Comparison of ENCODE assay signal across 9 cellular contexts in genomic region chr5:109413463-109413862, GRCh38. TPM values are rescaled to one million over a fixed set of nuclear protein-coding genes. Genes with fewer than 3 reads are reported as not detected.
DNase-seq lines count a peak whose midpoint lies in the region; TF ChIP-seq lines count a peak whose summit lies in the region.
"Had no signal": no experiment of that assay in that cellular context is flagged by ENCODE, and none has a peak within 500 bp of the region (broad histone marks: within the 10 kb centered on the region; RNA-seq: fewer than 3 reads in every experiment).

No MANE protein-coding gene starts in this region.

- no peaks in the 10 kb centered on the region for H3K79me1 ChIP-seq in mesenchymal stem cell (replicated peaks; ENCODE audit: low read length, poor library complexity, severe bottlenecking)

- peaks cover 19 to 23% (median 21%) of the 10 kb centered on the region in 11 experiments; a peak in 21 of 22 replicates for H3K9me3 ChIP-seq in BLaER1 treated with 17β-estradiol and CSF1 and Interleukin-3, amounts not matched to agents 10 nM and 100 nM (replicated peaks in 1 of 11)
- H3K9me3 ChIP-seq in mesenchymal stem cell (ENCODE audit: control insufficient read depth, low read length), result peaks cover 6% of the 10 kb centered on the region
- H3K9me3 ChIP-seq in CD4-positive, alpha-beta memory T cell (ENCODE audit: control insufficient read depth in 1 of 2, low read length in 2 of 2), result no peaks in the 10 kb centered on the region
- H3K9me3 ChIP-seq in WERI-Rb-1 (ENCODE audit: severe bottlenecking), result peaks cover 3% of the 10 kb centered on the region

- H3K27ac Mint-ChIP-seq in chondrocyte (ENCODE audit: unreplicated experiment), result peak overlapping the region; percentile 51
- no peak overlapping the region for H3K27ac Mint-ChIP-seq in CD4-positive, alpha-beta memory T cell

- peak overlapping the region; percentile 19 for H4K8ac ChIP-seq in mesenchymal stem cell (ENCODE audit: low read length)

- H3K4me3 ChIP-seq in BLaER1 treated with 17β-estradiol and CSF1 and Interleukin-3, amounts not matched to agents 10 nM and 100 nM, result no peak overlapping the region
- H3K4me3 ChIP-seq in mesenchymal stem cell (ENCODE audit: insufficient read depth in 1 of 2, low read depth in 1 of 2, low read length in 2 of 2) (no peak overlapping the region), WERI-Rb-1 (ENCODE audit: low read depth, low read length) (no peak overlapping the region)
- no peak overlapping the region for H3K4me3 ChIP-seq in CD4-positive, alpha-beta memory T cell (ENCODE audit: low read length in 2 of 2)

- DNase-seq in NCI-H1105 (lab: John Stamatoyannopoulos, UW), result peak; percentile 35
- no peak for DNase-seq in chondrocyte (ENCODE audit: low spot score)
- DNase-seq in mesenchymal stem cell, result peak; percentile 90
- no peak for DNase-seq in hippocampal formation (lab: John Stamatoyannopoulos, UW)
- no peak for DNase-seq in CD4-positive, alpha-beta memory T cell
- DNase-seq in WERI-Rb-1, result no peak
- DNase-seq in stimulated activated CD4-positive, alpha-beta T cell treated with anti-CD3 and anti-CD28 coated beads, Interleukin-4, amount 100 ng/mL, for 4 hours, result no peak

- POLR2A ChIA-PET in CD4-positive, alpha-beta memory T cell (lab: Charles Lee; ENCODE audit: partially characterized antibody), result no interaction called here

- H3K4ac ChIP-seq in mesenchymal stem cell (ENCODE audit: low read depth in 1 of 2, low read length in 2 of 2), result no peak overlapping the region

- peak overlapping the region; percentile 63 to 86 for H3K18ac ChIP-seq in mesenchymal stem cell (ENCODE audit: low read depth in 1 of 2, low read length in 2 of 2)

- no peaks in the 10 kb centered on the region for H3K27me3 ChIP-seq in BLaER1 treated with 17β-estradiol and CSF1 and Interleukin-3, amounts not matched to agents 10 nM and 100 nM
- H3K27me3 ChIP-seq in mesenchymal stem cell (ENCODE audit: control insufficient read depth in 1 of 2, insufficient read depth in 1 of 2, low read length in 2 of 2) (no peaks in the 10 kb centered on the region), WERI-Rb-1 (ENCODE audit: insufficient read depth, low read depth, severe bottlenecking) (no peaks in the 10 kb centered on the region)
- H3K27me3 ChIP-seq in CD4-positive, alpha-beta memory T cell (ENCODE audit: insufficient read depth, low read length), result no peaks in the 10 kb centered on the region

- peaks cover 14% of the 10 kb centered on the region for H3K9me3 Mint-ChIP-seq in chondrocyte (ENCODE audit: low read depth)
- peaks cover 0 to 17% (median 9%) of the 10 kb centered on the region in 8 donors for H3K9me3 Mint-ChIP-seq in CD4-positive, alpha-beta memory T cell

- H2BK15ac ChIP-seq in mesenchymal stem cell (ENCODE audit: low read depth, poor library complexity, severe bottlenecking), result peak overlapping the region; percentile 82

- no peak overlapping the region for H3K23ac ChIP-seq in mesenchymal stem cell (ENCODE audit: low read length in 2 of 2)

- peaks cover 3% of the 10 kb centered on the region for H3K36me3 Mint-ChIP-seq in chondrocyte (ENCODE audit: low read depth)
- peaks cover 13 to 17% of the 10 kb centered on the region in 2 donors for H3K36me3 Mint-ChIP-seq in CD4-positive, alpha-beta memory T cell

- intact Hi-C loops in CD4-positive, alpha-beta memory T cell (cut with micrococcal nuclease), result no loop called here

- no peak overlapping the region for H2BK5ac ChIP-seq in mesenchymal stem cell (ENCODE audit: low read depth, low read length, poor library complexity, severe bottlenecking)

- H3K27me3 Mint-ChIP-seq in chondrocyte (ENCODE audit: low read depth), result no peaks in the 10 kb centered on the region
- H3K27me3 Mint-ChIP-seq in CD4-positive, alpha-beta memory T cell, result peaks cover 0 to 6% of the 10 kb centered on the region in 2 donors
- H3K27me3 Mint-ChIP-seq: activated naive CD4-positive, alpha-beta T cell treated with anti-CD3 and anti-CD28 coated beads, Interleukin-2, amount 50 U/mL, for 24 hours had no signal

- no peak overlapping the region for H3K9ac ChIP-seq in BLaER1 treated with 17β-estradiol and CSF1 and Interleukin-3, amounts not matched to agents 10 nM and 100 nM
- peak overlapping the region; percentile 98 for H3K9ac ChIP-seq in mesenchymal stem cell (ENCODE audit: low read length)

- H3K4me2 ChIP-seq in BLaER1 treated with 17β-estradiol and CSF1 and Interleukin-3, amounts not matched to agents 10 nM and 100 nM, result peak overlapping the region in 10 of 11 experiments; percentile 10 to 91 (median 48); a peak in 16 of 22 replicates
- no peak overlapping the region for H3K4me2 ChIP-seq in mesenchymal stem cell (ENCODE audit: low read length, poor library complexity, severe bottlenecking)

- TF ChIP-seq CTCF in chondrocyte (IDR thresholded peaks at IDR 0.05), result no peak
- no peak for TF ChIP-seq CTCF in WERI-Rb-1 (IDR thresholded peaks at IDR 0.05; ENCODE audit: low read depth, low read length)

- peak overlapping the region; percentile 82 for H4K91ac ChIP-seq in mesenchymal stem cell (ENCODE audit: low read length)

- CTCF ChIA-PET in CD4-positive, alpha-beta memory T cell (lab: Charles Lee; ENCODE audit: partially characterized antibody), result interaction anchor here (1.6 kb wide), 1 partner anchor 26 kb away, joined by 4 read pairs; no protein-coding TSS in a partner anchor

- H4K20me1 ChIP-seq in BLaER1 treated with 17β-estradiol and CSF1 and Interleukin-3, amounts not matched to agents 10 nM and 100 nM, result peaks cover 0 to 11% (median 0%) of the 10 kb centered on the region in 11 experiments; a peak in 8 of 22 replicates

- peak overlapping the region; percentile 71 for H2BK120ac ChIP-seq in mesenchymal stem cell (ENCODE audit: low read depth, low read length)

- peaks cover 31% of the 10 kb centered on the region for H3K4me1 Mint-ChIP-seq in chondrocyte (ENCODE audit: low read depth)
- peaks cover 8 to 30% (median 12%) of the 10 kb centered on the region in 4 donors for H3K4me1 Mint-ChIP-seq in CD4-positive, alpha-beta memory T cell

- no peak overlapping the region for H2BK12ac ChIP-seq in mesenchymal stem cell (ENCODE audit: low read length in 2 of 2)

- H2AFZ ChIP-seq in mesenchymal stem cell (ENCODE audit: low read depth, low read length), result no peak overlapping the region

- peak overlapping the region in 2 of 11 experiments; percentile 11 to 13; a peak in 1 of 22 replicates for H3K27ac ChIP-seq in BLaER1 treated with 17β-estradiol and CSF1 and Interleukin-3, amounts not matched to agents 10 nM and 100 nM
- peak overlapping the region; percentile 38 for H3K27ac ChIP-seq in mesenchymal stem cell (ENCODE audit: low read length, poor library complexity, severe bottlenecking)
- no peak overlapping the region for H3K27ac ChIP-seq in CD4-positive, alpha-beta memory T cell (ENCODE audit: low read depth, low read length)
- H3K27ac ChIP-seq in WERI-Rb-1, result no peak overlapping the region

- no peak overlapping the region for H3K14ac ChIP-seq in mesenchymal stem cell (ENCODE audit: low read length in 2 of 2)

- H2AK5ac ChIP-seq in mesenchymal stem cell (ENCODE audit: low read length, severe bottlenecking), result peak overlapping the region; percentile 9

- no peak overlapping the region for H3K4me3 Mint-ChIP-seq in chondrocyte (ENCODE audit: unreplicated experiment)
- no peak overlapping the region for H3K4me3 Mint-ChIP-seq in CD4-positive, alpha-beta memory T cell
- H3K4me3 Mint-ChIP-seq: activated naive CD4-positive, alpha-beta T cell treated with anti-CD3 and anti-CD28 coated beads, Interleukin-2, amount 50 U/mL, for 24 hours had no signal

- no peaks in the 10 kb centered on the region for H3K36me3 ChIP-seq in BLaER1 treated with 17β-estradiol and CSF1 and Interleukin-3, amounts not matched to agents 10 nM and 100 nM
- H3K36me3 ChIP-seq in mesenchymal stem cell (ENCODE audit: control insufficient read depth in 1 of 2, insufficient read depth in 2 of 2, low read depth in 1 of 2, low read length in 2 of 2) (no peaks in the 10 kb centered on the region), WERI-Rb-1 (no peaks in the 10 kb centered on the region)
- no peaks in the 10 kb centered on the region for H3K36me3 ChIP-seq in CD4-positive, alpha-beta memory T cell (ENCODE audit: insufficient read depth, low read length)

- H3K4me1 ChIP-seq in BLaER1 treated with 17β-estradiol and CSF1 and Interleukin-3, amounts not matched to agents 10 nM and 100 nM, result peaks cover 20 to 31% (median 29%) of the 10 kb centered on the region in 10 experiments
- peaks cover 4% of the 10 kb centered on the region for H3K4me1 ChIP-seq in mesenchymal stem cell (ENCODE audit: control insufficient read depth, insufficient read depth, low read depth, low read length)
- peaks cover 15% of the 10 kb centered on the region for H3K4me1 ChIP-seq in CD4-positive, alpha-beta memory T cell (ENCODE audit: insufficient read depth, low read length)

RNA-seq across cellular contexts. Expression of gene PJA2, which starts 3.7 kb away (rescaled TPM):
- 106 to 110 TPM (median 107 TPM) in 3 replicates for total RNA-seq in chondrocyte
- polyA plus RNA-seq in mesenchymal stem cell (2013, experiment 1 of 2), result 54.5 TPM
- polyA plus RNA-seq in mesenchymal stem cell (2013, experiment 2 of 2), result 55.2 TPM
- 10 to 100 TPM; 90.0 to 90.6 TPM for total RNA-seq in CD4-positive, alpha-beta memory T cell
- polyA plus RNA-seq in CD4-positive, alpha-beta memory T cell, result 10 to 100 TPM; 57.2 to 60.0 TPM

Comparison
In these comparisons a context has a peak if more than half of its experiments do, and no peak if none do; other contexts are left out.
1. DNase-seq: peak in NCI-H1105 (single experiment) and mesenchymal stem cell (single experiment); none in chondrocyte (single experiment), hippocampal formation (0 of 2), CD4-positive, alpha-beta memory T cell (0 of 5), WERI-Rb-1 (single experiment) and stimulated activated CD4-positive, alpha-beta T cell treated with anti-CD3 and anti-CD28 coated beads, Interleukin-4, amount 100 ng/mL, for 4 hours (0 of 2).